15 cellular contexts compared by ENCODE assay signal in genomic region chr1:153643825-153644224, GRCh38. TPM values are rescaled to one million over a fixed set of nuclear protein-coding genes. Genes with fewer than 3 reads are reported as not detected.
DNase-seq lines count a peak whose midpoint lies in the region; ATAC-seq and TF ChIP-seq lines count a peak whose summit lies in the region.
"Had no signal": no experiment of that assay in that cellular context is flagged by ENCODE, and none has a peak within 500 bp of the region (broad histone marks: within the 10 kb centered on the region; RNA-seq: fewer than 3 reads in every experiment).

No MANE protein-coding gene starts in this region.

- no peak for TF ChIP-seq CTCF in foreskin fibroblast (IDR thresholded peaks at IDR 0.05; ENCODE audit: low read depth, low read length)

- H3K4me1 Mint-ChIP-seq in activated naive CD4-positive, alpha-beta T cell treated with anti-CD3 and anti-CD28 coated beads, Interleukin-2, amount 50 U/mL, for 24 hours, result peaks cover 73% of the 10 kb centered on the region
- peaks cover 49 to 73% of the 10 kb centered on the region in 2 donors for H3K4me1 Mint-ChIP-seq in immature natural killer cell
- peaks cover 45% of the 10 kb centered on the region for H3K4me1 Mint-ChIP-seq in stimulated activated effector memory CD8-positive, alpha-beta T cell treated with anti-CD3 and anti-CD28 coated beads, Interleukin-12 subunit alpha, Interleukin-12 subunit beta, amount 100 ng/mL, for 72 hours

- no peak overlapping the region for H3K4me3 ChIP-seq in foreskin fibroblast (ENCODE audit: low read depth in 1 of 2, low read length in 2 of 2)
- H3K4me3 ChIP-seq: lung, MG63 had no signal

- DNase-seq in activated naive CD4-positive, alpha-beta T cell treated with Interleukin-2 at 50 U/mL for 16 hours, result no peak
- DNase-seq in immature natural killer cell, result no peak
- no peak for DNase-seq in stimulated activated effector memory CD8-positive, alpha-beta T cell treated with anti-CD3 and anti-CD28 coated beads, Interleukin-12 subunit alpha, Interleukin-12 subunit beta, amount 100 ng/mL, for 72 hours (ENCODE audit: low spot score in 2 of 2)
- DNase-seq in foreskin fibroblast, result no peak
- DNase-seq: activated CD4-positive, alpha-beta T cell treated with anti-CD3 and anti-CD28 coated beads for 1 hour; GF-D8; MG63; NCI-H2029 treated with DMSO at 0.1 percent for 48 hours; NCI-H69; occipital lobe; stimulated activated CD4-positive, alpha-beta T cell treated with anti-CD3 and anti-CD28 coated beads, Interleukin-12 subunit alpha, Interleukin-12 subunit beta, amount 100 ng/mL, for 4 hours; T-helper 1 cell had no signal

- H3K27me3 Mint-ChIP-seq in activated naive CD4-positive, alpha-beta T cell treated with anti-CD3 and anti-CD28 coated beads, Interleukin-2, amount 50 U/mL, for 24 hours, result no peaks in the 10 kb centered on the region
- H3K27me3 Mint-ChIP-seq in immature natural killer cell (ENCODE audit: low read depth in 3 of 3), result peaks cover 0 to 7% (median 2%) of the 10 kb centered on the region in 3 donors

- peak overlapping the region; percentile 80 for H3K27ac Mint-ChIP-seq in activated naive CD4-positive, alpha-beta T cell treated with anti-CD3 and anti-CD28 coated beads, Interleukin-2, amount 50 U/mL, for 24 hours
- H3K27ac Mint-ChIP-seq in immature natural killer cell, result peak overlapping the region in 5 of 6 donors; percentile 19 to 66 (median 59)
- H3K27ac Mint-ChIP-seq in stimulated activated effector memory CD8-positive, alpha-beta T cell treated with anti-CD3 and anti-CD28 coated beads, Interleukin-12 subunit alpha, Interleukin-12 subunit beta, amount 100 ng/mL, for 72 hours, result peak overlapping the region; percentile 38

- H3K36me3 Mint-ChIP-seq in activated naive CD4-positive, alpha-beta T cell treated with anti-CD3 and anti-CD28 coated beads, Interleukin-2, amount 50 U/mL, for 24 hours, result peaks cover 35% of the 10 kb centered on the region
- H3K36me3 Mint-ChIP-seq in immature natural killer cell, result peaks cover 15 to 40% (median 33%) of the 10 kb centered on the region in 3 donors
- peaks cover 92% of the 10 kb centered on the region for H3K36me3 Mint-ChIP-seq in stimulated activated effector memory CD8-positive, alpha-beta T cell treated with anti-CD3 and anti-CD28 coated beads, Interleukin-12 subunit alpha, Interleukin-12 subunit beta, amount 100 ng/mL, for 72 hours

- ATAC-seq in stimulated activated effector memory CD8-positive, alpha-beta T cell treated with anti-CD3 and anti-CD28 coated beads, Interleukin-12 subunit alpha, Interleukin-12 subunit beta, amount 100 ng/mL, for 72 hours, result no peak
- ATAC-seq in HG02981 (IDR thresholded peaks at IDR 0.05; ENCODE audit: unreplicated experiment), result no peak

- H3K9me3 Mint-ChIP-seq in activated naive CD4-positive, alpha-beta T cell treated with anti-CD3 and anti-CD28 coated beads, Interleukin-2, amount 50 U/mL, for 24 hours, result no peaks in the 10 kb centered on the region
- no peaks in the 10 kb centered on the region for H3K9me3 Mint-ChIP-seq in immature natural killer cell
- no peaks in the 10 kb centered on the region for H3K9me3 Mint-ChIP-seq in stimulated activated effector memory CD8-positive, alpha-beta T cell treated with anti-CD3 and anti-CD28 coated beads, Interleukin-12 subunit alpha, Interleukin-12 subunit beta, amount 100 ng/mL, for 72 hours

- H3K4me3 Mint-ChIP-seq in activated naive CD4-positive, alpha-beta T cell treated with anti-CD3 and anti-CD28 coated beads, Interleukin-2, amount 50 U/mL, for 24 hours, result no peak overlapping the region
- H3K4me3 Mint-ChIP-seq in immature natural killer cell, result no peak overlapping the region
- H3K4me3 Mint-ChIP-seq in stimulated activated effector memory CD8-positive, alpha-beta T cell treated with anti-CD3 and anti-CD28 coated beads, Interleukin-12 subunit alpha, Interleukin-12 subunit beta, amount 100 ng/mL, for 72 hours, result no peak overlapping the region

RNA-seq across cellular contexts. Expression of gene CHTOP, which starts 10.0 kb away (rescaled TPM):
- 10 to 100 TPM; 37.5 to 70.8 (median 63.1) TPM for polyA plus RNA-seq in immature natural killer cell

RNA-seq across cellular contexts. Expression of gene SNAPIN, which starts 14.7 kb away (rescaled TPM):
- polyA plus RNA-seq in immature natural killer cell, result 100 to 1,000 TPM in 1 of 3 donors, 10 to 100 TPM in 2; 95.8 to 106 (median 96.0) TPM

RNA-seq across cellular contexts. Expression of gene S100A1, which starts 15.6 kb away (rescaled TPM):
- polyA plus RNA-seq in immature natural killer cell, result not detected

RNA-seq across cellular contexts. Expression of gene S100A13, which starts 16.5 kb away (rescaled TPM):
- 1 to 10 TPM; 1.5 to 9.7 (median 3.7) TPM for polyA plus RNA-seq in immature natural killer cell

RNA-seq across cellular contexts. Expression of gene ILF2, which starts 27.0 kb away (rescaled TPM):
- polyA plus RNA-seq in immature natural killer cell, result 100 to 1,000 TPM; 162 to 221 (median 164) TPM
